In genomic region chr10:92778091-92778490, GRCh38 we compare ENCODE assay signal across 15 cellular contexts.
DNase-seq lines count a peak whose midpoint lies in the region; FAIRE-seq and TF ChIP-seq lines count a peak whose summit lies in the region.
"Had no signal": no experiment of that assay in that cellular context is flagged by ENCODE, and none has a peak within 500 bp of the region (broad histone marks: within the 10 kb centered on the region; RNA-seq: fewer than 3 reads in every experiment).

No MANE protein-coding gene starts in this region.

- H3K27me3 ChIP-seq in bronchial epithelial cell (ENCODE audit: control insufficient read depth, insufficient read depth, low read length) (peaks cover 1% of the 10 kb centered on the region), mesendoderm (ENCODE audit: insufficient read depth, low read length, poor library complexity) (no peaks in the 10 kb centered on the region)
- H3K27me3 ChIP-seq: BLaER1 treated with 17β-estradiol and CSF1 and Interleukin-3, amounts not matched to agents 10 nM and 100 nM had no signal

- H3K27ac ChIP-seq in mesendoderm (ENCODE audit: low read depth, low read length) (no peak overlapping the region), substantia nigra (ENCODE audit: low read depth, low read length, poor library complexity, severe bottlenecking) (no peak overlapping the region)
- H3K27ac ChIP-seq: BLaER1 treated with 17β-estradiol and CSF1 and Interleukin-3, amounts not matched to agents 10 nM and 100 nM had no signal

- no peak for FAIRE-seq in bronchial epithelial cell (lab: Jason Lieb, UNC)

- H3K23ac ChIP-seq in mesendoderm (ENCODE audit: low read length) = no peak overlapping the region

- H2BK120ac ChIP-seq in mesendoderm (ENCODE audit: low read depth, low read length) = no peak overlapping the region

- H3K36me3 ChIP-seq in bronchial epithelial cell (ENCODE audit: control insufficient read depth, insufficient read depth, low read length) = no peaks in the 10 kb centered on the region
- no peaks in the 10 kb centered on the region for H3K36me3 ChIP-seq in mesendoderm (ENCODE audit: control insufficient read depth, insufficient read depth, low read length)
- H3K36me3 ChIP-seq: BLaER1 treated with 17β-estradiol and CSF1 and Interleukin-3, amounts not matched to agents 10 nM and 100 nM had no signal

- no peaks in the 10 kb centered on the region for H3K4me1 ChIP-seq in mesendoderm (ENCODE audit: control insufficient read depth, low read depth, low read length)

- no peak overlapping the region for H4K8ac ChIP-seq in mesendoderm (ENCODE audit: low read depth, low read length)

- no peak overlapping the region for H2BK15ac ChIP-seq in mesendoderm (replicated peaks; ENCODE audit: low read depth)

- no peaks in the 10 kb centered on the region for H3K27me3 Mint-ChIP-seq in glutamatergic neuron (ENCODE audit: unreplicated experiment)
- H3K27me3 Mint-ChIP-seq: B cell had no signal

- H3K36me3 Mint-ChIP-seq in glutamatergic neuron (ENCODE audit: unreplicated experiment) = no peaks in the 10 kb centered on the region
- H3K36me3 Mint-ChIP-seq: CD8-positive, alpha-beta T cell had no signal

- H3K4me3 ChIP-seq in bronchial epithelial cell (ENCODE audit: low read depth, low read length) (no peak overlapping the region), fibroblast of pulmonary artery (replicated peaks; ENCODE audit: low read depth, low read length) (no peak overlapping the region), mesendoderm (ENCODE audit: low read length) (no peak overlapping the region)
- H3K4me3 ChIP-seq: BLaER1 treated with 17β-estradiol and CSF1 and Interleukin-3, amounts not matched to agents 10 nM and 100 nM had no signal

- no peak overlapping the region for H2BK5ac ChIP-seq in mesendoderm (ENCODE audit: low read length)

- DNase-seq in HCEC 1CT (peak; percentile 13), bronchial epithelial cell (ENCODE audit: low read depth) (peak; percentile 72), fibroblast of pulmonary artery (ENCODE audit: low read depth) (peak; percentile 62), mesendoderm (peak; percentile 12), SW 1271 (lab: John Stamatoyannopoulos, UW) (no peak), glutamatergic neuron (no peak), substantia nigra (lab: John Stamatoyannopoulos, UW) (no peak)
- DNase-seq: Calu3; CD8-positive, alpha-beta T cell; DMS79 treated with DMSO at 0.1 percent for 48 hours; GF-D8; GOT3; H9 had no signal

- no peak overlapping the region for H3K4me2 ChIP-seq in mesendoderm (ENCODE audit: low read length)
- H3K4me2 ChIP-seq: BLaER1 treated with 17β-estradiol and CSF1 and Interleukin-3, amounts not matched to agents 10 nM and 100 nM had no signal

- WGBS in mesendoderm (ENCODE audit: extremely low coverage, insufficient coverage, low lambda C conversion rate) = no CpG with 5 or more reads among the region's 1 CpG

- no peak overlapping the region for H3K27ac Mint-ChIP-seq in glutamatergic neuron (ENCODE audit: unreplicated experiment)
- H3K27ac Mint-ChIP-seq: CD8-positive, alpha-beta T cell; H9 had no signal

- H3K9ac ChIP-seq in mesendoderm (ENCODE audit: low read length) = no peak overlapping the region
- H3K9ac ChIP-seq: BLaER1 treated with 17β-estradiol and CSF1 and Interleukin-3, amounts not matched to agents 10 nM and 100 nM had no signal

- no peak overlapping the region for H3K4ac ChIP-seq in mesendoderm (ENCODE audit: low read depth, low read length)

- no peak for TF ChIP-seq CTCF in bronchial epithelial cell (IDR thresholded peaks at IDR 0.05; ENCODE audit: insufficient read depth, low read length, severe bottlenecking)
- no peak for TF ChIP-seq CTCF in fibroblast of pulmonary artery (IDR thresholded peaks at IDR 0.05; ENCODE audit: low read length, missing control alignments)
- TF ChIP-seq CTCF in glutamatergic neuron (IDR thresholded peaks at IDR 0.05; ENCODE audit: partially characterized antibody, unreplicated experiment) = no peak

- H3K56ac ChIP-seq in mesendoderm (ENCODE audit: low read length) = no peak overlapping the region

- H3K18ac ChIP-seq in mesendoderm (ENCODE audit: low read length) = no peak overlapping the region

- no peak overlapping the region for H2AK5ac ChIP-seq in mesendoderm (ENCODE audit: low read length)

- H3K4me3 Mint-ChIP-seq in glutamatergic neuron (ENCODE audit: unreplicated experiment) = no peak overlapping the region
- H3K4me3 Mint-ChIP-seq: B cell; CD8-positive, alpha-beta T cell; H9 had no signal

- H3K4me1 Mint-ChIP-seq in glutamatergic neuron (ENCODE audit: low read depth, unreplicated experiment) = no peaks in the 10 kb centered on the region

- no peaks in the 10 kb centered on the region for H3K79me2 ChIP-seq in mesendoderm (ENCODE audit: control insufficient read depth, insufficient read depth, low read length)

- H3K9me3 Mint-ChIP-seq in glutamatergic neuron (ENCODE audit: unreplicated experiment) = no peaks in the 10 kb centered on the region
- H3K9me3 Mint-ChIP-seq: CD8-positive, alpha-beta T cell; H9 had no signal

- H3K79me1 ChIP-seq in mesendoderm (ENCODE audit: low read length) = no peaks in the 10 kb centered on the region

- H4K5ac ChIP-seq in mesendoderm (ENCODE audit: low read length) = no peak overlapping the region

Comparison
In these comparisons a context has a peak if more than half of its experiments do, and no peak if none do; other contexts are left out.
1. DNase-seq: peak in HCEC 1CT (single experiment), bronchial epithelial cell (single experiment), fibroblast of pulmonary artery (single experiment) and mesendoderm (single experiment); none in SW 1271 (0 of 2), glutamatergic neuron (single experiment) and substantia nigra (0 of 49).